ENCODE assay signal across 11 cellular contexts in genomic region chr13:39385621-39386231, GRCh38.
DNase-seq lines count a peak whose midpoint lies in the region; TF ChIP-seq lines count a peak whose summit lies in the region.
"Had no signal": no experiment of that assay in that cellular context is flagged by ENCODE, and none has a peak within 500 bp of the region (broad histone marks: within the 10 kb centered on the region; RNA-seq: fewer than 3 reads in every experiment).

No MANE protein-coding gene starts in this region.

- intact Hi-C loops in dorsolateral prefrontal cortex (cut with DNase I), result no loop called here

- H3K4me3 ChIP-seq in dorsolateral prefrontal cortex, result no peak overlapping the region
- H3K4me3 ChIP-seq: transverse colon had no signal

- peak overlapping the region in 6 of 59 donors; percentile 10 to 51 (median 29) for H3K27ac ChIP-seq in dorsolateral prefrontal cortex
- H3K27ac ChIP-seq: WERI-Rb-1 had no signal

- DNase-seq in A172 (ENCODE audit: low spot score), result peak; percentile 62
- DNase-seq in NCI-H1105 treated with DMSO at 0.1 percent for 48 hours (lab: John Stamatoyannopoulos, UW), result peak; percentile 52
- peak; percentile 92 for DNase-seq in astrocyte of the hippocampus (ENCODE audit: low read depth, low spot score)
- DNase-seq in iPS DF 4.7 (ENCODE audit: extremely low read depth, low spot score), result peak; percentile 91
- DNase-seq in SW480 (ENCODE audit: low spot score), result no peak
- no peak for DNase-seq in dorsolateral prefrontal cortex
- no peak for DNase-seq in OCI-M2 (lab: John Stamatoyannopoulos, UW; ENCODE audit: unreplicated experiment)
- no peak for DNase-seq in activated CD4-positive, alpha-beta T cell treated with anti-CD3 and anti-CD28 coated beads, Interleukin-2, amount 50 U/mL, for 48 hours
- DNase-seq: NCI-H1436, transverse colon, WERI-Rb-1 had no signal

- no peak for TF ChIP-seq CTCF in dorsolateral prefrontal cortex (IDR thresholded peaks at IDR 0.05 in 54 of 56, conservative IDR thresholded peaks at IDR 0.05 in 2 of 56; ENCODE audit: low read depth in 1 of 56, partially characterized antibody in 56 of 56)

- H3K27me3 ChIP-seq in dorsolateral prefrontal cortex, result no peaks in the 10 kb centered on the region
- H3K27me3 ChIP-seq: transverse colon had no signal

Comparison
In these comparisons a context has a peak if more than half of its experiments do, and no peak if none do; other contexts are left out.
1. DNase-seq: peak in A172 (single experiment), NCI-H1105 treated with DMSO at 0.1 percent for 48 hours (single experiment), astrocyte of the hippocampus (single experiment) and iPS DF 4.7 (single experiment); none in SW480 (single experiment), dorsolateral prefrontal cortex (0 of 10), OCI-M2 (single experiment) and activated CD4-positive, alpha-beta T cell treated with anti-CD3 and anti-CD28 coated beads, Interleukin-2, amount 50 U/mL, for 48 hours (0 of 2).